Comparison of ENCODE assay signal across 8 cellular contexts in the genomic region with DNA sequence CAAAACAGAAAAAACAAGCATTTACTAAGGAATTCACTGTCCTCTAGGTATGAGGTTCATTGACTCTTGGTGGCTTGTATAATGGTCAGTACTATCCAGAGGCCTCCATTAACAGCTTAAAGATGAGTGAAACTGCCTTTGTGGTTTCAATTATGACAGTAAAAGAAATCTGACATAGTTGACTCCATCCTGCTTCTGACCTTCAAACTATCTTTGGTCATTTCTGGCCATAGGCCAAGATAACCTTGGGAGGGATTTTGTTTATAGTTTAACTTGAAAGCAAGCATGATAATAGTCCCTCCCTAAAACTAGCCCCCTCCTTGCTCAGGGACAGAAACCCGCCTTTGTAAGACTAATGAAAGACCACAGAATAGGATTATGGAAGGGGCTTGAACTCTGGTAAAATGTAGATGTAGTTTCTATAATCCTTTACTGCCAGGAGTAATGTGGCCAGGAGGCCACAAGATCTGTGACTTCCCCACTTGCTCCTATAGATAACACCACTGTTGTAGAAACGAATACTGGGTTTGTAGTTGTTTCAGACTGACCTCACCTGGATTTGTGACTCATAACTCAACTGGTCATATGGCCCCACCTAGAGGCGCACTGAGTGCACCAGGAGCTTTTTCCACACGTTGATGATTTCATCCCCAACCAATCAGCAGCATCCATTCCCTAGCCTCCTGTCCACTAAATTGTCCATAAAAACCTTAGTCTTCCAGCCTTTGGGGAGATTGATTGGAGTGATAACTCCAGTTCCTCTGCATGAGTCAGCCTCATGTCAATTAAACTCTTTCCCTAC. TPM values are rescaled to one million over a fixed set of nuclear protein-coding genes. Genes with fewer than 3 reads are reported as not detected.
DNase-seq lines count a peak whose midpoint lies in the region; ATAC-seq and TF ChIP-seq lines count a peak whose summit lies in the region.

No MANE protein-coding gene starts in this region.

- peaks cover 39% of the 10 kb centered on the region for H3K4me1 Mint-ChIP-seq in Caco-2 (ENCODE audit: low read depth, unreplicated experiment)
- H3K4me1 Mint-ChIP-seq in activated naive CD8-positive, alpha-beta T cell treated with anti-CD3 and anti-CD28 coated beads, Interleukin-2, amount 10 ng/mL, durations not matched to agents 7 days and 5 days = no peaks in the 10 kb centered on the region

- CTCF ChIA-PET in Caco-2 (lab: Charles Lee) = interaction anchor here (0.5 to 2.6 kb wide), 7 partner anchors 233 to 1073 kb away, joined by 3 to 12 read pairs (median 4); a partner anchor contains a TSS

- peak; percentile 36 for TF ChIP-seq CTCF in Caco-2 (IDR thresholded peaks at IDR 0.05; ENCODE audit: insufficient read depth in 1 of 2, low read depth in 1 of 2, low read length in 1 of 2, severe bottlenecking in 1 of 2, unreplicated experiment in 1 of 2)

- peak; percentile 91 for ATAC-seq in GM18861 (IDR thresholded peaks at IDR 0.05; ENCODE audit: unreplicated experiment)
- ATAC-seq in HG02884 (IDR thresholded peaks at IDR 0.05; ENCODE audit: unreplicated experiment) = peak; percentile 90
- ATAC-seq in activated naive CD8-positive, alpha-beta T cell treated with anti-CD3 and anti-CD28 coated beads, Interleukin-2, amount 10 ng/mL, durations not matched to agents 7 days and 5 days (ENCODE audit: low read depth) = peak; percentile 52

- H3K4me1 ChIP-seq in Caco-2 = peaks cover 51% of the 10 kb centered on the region

- no peak overlapping the region for H3K4me3 Mint-ChIP-seq in Caco-2 (ENCODE audit: unreplicated experiment)
- no peak overlapping the region for H3K4me3 Mint-ChIP-seq in activated naive CD8-positive, alpha-beta T cell treated with anti-CD3 and anti-CD28 coated beads, Interleukin-2, amount 10 ng/mL, durations not matched to agents 7 days and 5 days

- DNase-seq in Caco-2 (peak; percentile 82 to 85), NCI-H82 (lab: John Stamatoyannopoulos, UW) (peak; percentile 68), left kidney (ENCODE audit: low read depth, low spot score) (peak; percentile 71), EL (no peak), posterior vena cava (ENCODE audit: low spot score) (no peak)
- DNase-seq in activated naive CD8-positive, alpha-beta T cell treated with anti-CD3 and anti-CD28 coated beads, Interleukin-2, amount 10 ng/mL, durations not matched to agents 7 days and 5 days = no peak

- H3K4me3 ChIP-seq in Caco-2 (ENCODE audit: low read depth, low read length) = no peak overlapping the region

- peak overlapping the region; percentile 70 for H3K27ac Mint-ChIP-seq in Caco-2 (ENCODE audit: unreplicated experiment)
- H3K27ac Mint-ChIP-seq in activated naive CD8-positive, alpha-beta T cell treated with anti-CD3 and anti-CD28 coated beads, Interleukin-2, amount 10 ng/mL, durations not matched to agents 7 days and 5 days = no peak overlapping the region

- no peaks in the 10 kb centered on the region for H3K36me3 ChIP-seq in Caco-2 (ENCODE audit: control insufficient read depth, insufficient read depth, low read length)

- no peaks in the 10 kb centered on the region for H3K27me3 Mint-ChIP-seq in Caco-2 (ENCODE audit: insufficient read depth, unreplicated experiment)
- H3K27me3 Mint-ChIP-seq in activated naive CD8-positive, alpha-beta T cell treated with anti-CD3 and anti-CD28 coated beads, Interleukin-2, amount 10 ng/mL, durations not matched to agents 7 days and 5 days = peaks cover 6% of the 10 kb centered on the region

- intact Hi-C loops in Caco-2 (cut with micrococcal nuclease; ENCODE audit: unreplicated experiment) (loop anchor here (1.0 to 10.0 kb wide), 5 partner anchors 62 to 409 kb away; a partner anchor contains a TSS), posterior vena cava (cut with DNase I) (no loop called here)

- peaks cover 8% of the 10 kb centered on the region for H3K9me3 ChIP-seq in Caco-2

- no peaks in the 10 kb centered on the region for H3K9me3 Mint-ChIP-seq in Caco-2 (ENCODE audit: unreplicated experiment)
- no peaks in the 10 kb centered on the region for H3K9me3 Mint-ChIP-seq in activated naive CD8-positive, alpha-beta T cell treated with anti-CD3 and anti-CD28 coated beads, Interleukin-2, amount 10 ng/mL, durations not matched to agents 7 days and 5 days

- no peaks in the 10 kb centered on the region for H3K27me3 ChIP-seq in Caco-2 (replicated peaks; ENCODE audit: control insufficient read depth, insufficient read depth, low read length)

- BruUV-seq in Caco-2 (replicated peaks; lab: Mats Ljungman, UMichigan) = no TSS peak

- POLR2A ChIA-PET in Caco-2 (lab: Charles Lee) = no interaction called here
- POLR2A ChIA-PET in activated naive CD8-positive, alpha-beta T cell treated with anti-CD3 and anti-CD28 coated beads, Interleukin-2, amount 10 ng/mL, durations not matched to agents 7 days and 5 days (lab: Charles Lee) = no interaction called here

- no peaks in the 10 kb centered on the region for H3K36me3 Mint-ChIP-seq in Caco-2 (ENCODE audit: insufficient read depth, unreplicated experiment)
- no peaks in the 10 kb centered on the region for H3K36me3 Mint-ChIP-seq in activated naive CD8-positive, alpha-beta T cell treated with anti-CD3 and anti-CD28 coated beads, Interleukin-2, amount 10 ng/mL, durations not matched to agents 7 days and 5 days

RNA-seq across cellular contexts. Expression of a gene that starts 8.6 kb away (rescaled TPM):
- total RNA-seq in Caco-2 (2022) (8.8 and 9.3 TPM in 2 replicates), posterior vena cava (1 to 10 TPM; 8.9 to 9.8 TPM)
- 1 to 10 TPM; 8.7 to 9.5 TPM for total RNA-seq in activated naive CD8-positive, alpha-beta T cell treated with anti-CD3 and anti-CD28 coated beads, Interleukin-2, amount 10 ng/mL, durations not matched to agents 7 days and 5 days

Comparison
In these comparisons a context has a peak if more than half of its experiments do, and no peak if none do; other contexts are left out.
1. DNase-seq: peak in Caco-2 (2 of 2), NCI-H82 (single experiment) and left kidney (single experiment); none in activated naive CD8-positive, alpha-beta T cell treated with anti-CD3 and anti-CD28 coated beads, Interleukin-2, amount 10 ng/mL, durations not matched to agents 7 days and 5 days (single experiment), EL (single experiment) and posterior vena cava (single experiment).
2. Peak in every context shown above with its lines, with median percentiles within 50 percentile points of each other: ATAC-seq.